8 cellular contexts compared by ENCODE assay signal in the genomic region with DNA sequence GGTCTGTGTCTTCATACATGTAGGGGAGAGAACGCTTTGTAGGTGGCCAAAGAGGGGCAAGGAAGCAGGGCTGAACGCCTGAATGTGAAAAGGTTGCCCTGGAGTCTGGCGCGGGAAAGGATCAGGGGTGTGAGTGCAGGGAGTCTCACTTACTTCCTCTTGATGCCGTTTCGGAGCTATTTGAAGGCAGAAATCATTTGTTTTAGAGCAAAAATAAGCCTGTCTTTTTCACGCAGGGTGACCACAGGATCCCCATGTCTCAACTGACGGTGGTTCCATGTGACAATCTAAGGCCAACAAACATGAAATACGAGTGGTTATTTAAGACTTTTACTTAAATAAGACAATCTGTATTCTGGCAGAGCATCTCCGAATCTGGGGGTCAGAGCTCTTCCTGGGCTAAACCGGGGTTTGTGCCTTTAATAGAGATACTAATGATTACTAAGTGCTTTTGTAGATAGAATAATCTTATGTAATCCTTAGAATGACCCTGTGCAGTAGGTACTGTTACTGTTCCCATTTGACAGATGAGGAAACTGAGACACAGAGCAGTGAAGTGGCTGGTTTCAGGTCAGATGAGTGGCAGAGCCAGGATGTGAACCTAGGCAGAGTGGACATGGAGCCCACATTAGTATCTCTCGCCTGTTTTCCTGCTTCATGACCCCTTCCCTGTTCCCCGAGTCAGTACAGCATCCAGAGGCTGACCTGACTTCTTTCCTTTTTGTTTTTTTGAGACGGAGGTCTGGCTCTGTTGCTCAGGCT. TPM values are rescaled to one million over a fixed set of nuclear protein-coding genes. Genes with fewer than 3 reads are reported as not detected.
A peak's percentile ranks its signal among the peaks of the same experiment; 100 is the strongest.
DNase-seq lines count a peak whose midpoint lies in the region; ATAC-seq, FAIRE-seq and TF ChIP-seq lines count a peak whose summit lies in the region.

No MANE protein-coding gene starts in this region.

- CTCF ChIA-PET in MCF 10A (lab: Yijun Ruan, JAX) (interaction anchor here (0.6 to 2.6 kb wide), 4 partner anchors 10 to 208 kb away, joined by 3 to 13 read pairs (median 5); no protein-coding TSS in a partner anchor), PC-9 (lab: Charles Lee) (no interaction called here)

- peaks cover 0 to 8% of the 10 kb centered on the region in 2 donors for H3K4me1 ChIP-seq in breast epithelium
- H3K4me1 ChIP-seq in PC-9 (replicated peaks; ENCODE audit: insufficient read depth), result peaks cover 18% of the 10 kb centered on the region; the same call in 1 of the 2 replicates
- H3K4me1 ChIP-seq in hepatocyte (ENCODE audit: insufficient read depth), result peaks cover 8% of the 10 kb centered on the region
- peaks cover 9% of the 10 kb centered on the region for H3K4me1 ChIP-seq in upper lobe of right lung
- peaks cover 10 to 25% (median 16%) of the 10 kb centered on the region in 4 donors for H3K4me1 ChIP-seq in esophagus muscularis mucosa

- POLR2A ChIA-PET in MCF 10A (lab: Yijun Ruan, JAX) (interaction anchor here (0.8 to 3.4 kb wide), 7 partner anchors 27 to 89 kb away, joined by 3 to 31 read pairs (median 6); partner anchors contain the start of genes AACS and UBC), PC-9 (lab: Charles Lee; ENCODE audit: unreplicated experiment) (no interaction called here)

- H3K9me2 ChIP-seq in PC-9 (ENCODE audit: insufficient read depth) (no peaks in the 10 kb centered on the region), hepatocyte (replicated peaks; ENCODE audit: insufficient read depth) (no peaks in the 10 kb centered on the region)

- FAIRE-seq in RCC 7860 (lab: Jason Lieb, UNC), result no peak

- no peak overlapping the region for H3K27ac ChIP-seq in breast epithelium
- H3K27ac ChIP-seq in PC-9, result no peak overlapping the region
- H3K27ac ChIP-seq in hepatocyte, result peak overlapping the region; percentile 70
- no peak overlapping the region for H3K27ac ChIP-seq in upper lobe of right lung
- H3K27ac ChIP-seq in esophagus muscularis mucosa (replicated peaks in 1 of 4), result no peak overlapping the region

- H3K4me1 Mint-ChIP-seq in MCF 10A (ENCODE audit: insufficient read depth, unreplicated experiment), result peaks cover 12% of the 10 kb centered on the region

- no peak for TF ChIP-seq EP300 in esophagus muscularis mucosa (IDR thresholded peaks at IDR 0.05)

- DNase-seq in MCF 10A (ENCODE audit: unreplicated experiment) (no peak), breast epithelium (ENCODE audit: low spot score in 2 of 2) (no peak), PC-9 (no peak), hepatocyte (ENCODE audit: low spot score) (no peak), upper lobe of right lung (no peak), esophagus muscularis mucosa (ENCODE audit: extremely low spot score) (no peak), NCI-H1105 (lab: John Stamatoyannopoulos, UW) (no peak), RCC 7860 (ENCODE audit: low spot score) (no peak)

- H3K27me3 ChIP-seq in breast epithelium (no peaks in the 10 kb centered on the region), PC-9 (ENCODE audit: insufficient read depth, low read depth) (no peaks in the 10 kb centered on the region), hepatocyte (no peaks in the 10 kb centered on the region), upper lobe of right lung (no peaks in the 10 kb centered on the region), esophagus muscularis mucosa (no peaks in the 10 kb centered on the region)

- TF ChIP-seq CTCF in MCF 10A (IDR thresholded peaks at IDR 0.05; ENCODE audit: unreplicated experiment), result no peak
- TF ChIP-seq CTCF in breast epithelium (IDR thresholded peaks at IDR 0.05), result no peak
- TF ChIP-seq CTCF in PC-9 (conservative IDR thresholded peaks at IDR 0.05), result no peak
- TF ChIP-seq CTCF in hepatocyte (IDR thresholded peaks at IDR 0.05; ENCODE audit: poor library complexity), result no peak
- no peak for TF ChIP-seq CTCF in upper lobe of right lung (IDR thresholded peaks at IDR 0.05)
- TF ChIP-seq CTCF in esophagus muscularis mucosa (IDR thresholded peaks at IDR 0.05), result no peak

- no peaks in the 10 kb centered on the region for H3K9me3 Mint-ChIP-seq in MCF 10A (ENCODE audit: unreplicated experiment)

- H3K4me3 Mint-ChIP-seq in MCF 10A (ENCODE audit: unreplicated experiment), result peak overlapping the region; percentile 93

- H2AFZ ChIP-seq in PC-9, result peak overlapping the region; percentile 99
- H2AFZ ChIP-seq in hepatocyte, result no peak overlapping the region

- H3K36me3 ChIP-seq in breast epithelium (no peaks in the 10 kb centered on the region), PC-9 (ENCODE audit: low read depth) (no peaks in the 10 kb centered on the region), hepatocyte (replicated peaks; ENCODE audit: insufficient read depth, low read depth) (no peaks in the 10 kb centered on the region), upper lobe of right lung (no peaks in the 10 kb centered on the region), esophagus muscularis mucosa (no peaks in the 10 kb centered on the region)

- H3K27ac Mint-ChIP-seq in MCF 10A (ENCODE audit: low read depth, unreplicated experiment), result peak overlapping the region; percentile 42

- H3K79me2 ChIP-seq in PC-9 (ENCODE audit: low read depth) (peaks cover 43% of the 10 kb centered on the region), hepatocyte (peaks cover 50% of the 10 kb centered on the region)

- intact Hi-C loops in MCF 10A (cut with micrococcal nuclease) (no loop called here), breast epithelium (cut with DNase I; ENCODE audit: low total_unique reads) (no loop called here), PC-9 (cut with micrococcal nuclease; ENCODE audit: unreplicated experiment) (loop anchor here (10.0 kb wide), 2 partner anchors 69 to 129 kb away; partner anchors contain the start of gene AACS), upper lobe of right lung (cut with DNase I) (no loop called here), esophagus muscularis mucosa (cut with DNase I) (no loop called here)

- ATAC-seq in upper lobe of right lung, result no peak

- BruUV-seq in MCF 10A (replicated peaks; lab: Mats Ljungman, UMichigan) (no TSS peak), PC-9 (replicated peaks; lab: Mats Ljungman, UMichigan) (no TSS peak)

- H3K27me3 Mint-ChIP-seq in MCF 10A (ENCODE audit: insufficient read depth, unreplicated experiment), result no peaks in the 10 kb centered on the region

- no peaks in the 10 kb centered on the region for H3K36me3 Mint-ChIP-seq in MCF 10A (ENCODE audit: insufficient read depth, unreplicated experiment)

- H3K4me3 ChIP-seq in breast epithelium, result peak overlapping the region in 1 of 3 donors; percentile 68
- H3K4me3 ChIP-seq in PC-9, result peak overlapping the region; percentile 99
- H3K4me3 ChIP-seq in hepatocyte, result peak overlapping the region; percentile 82
- H3K4me3 ChIP-seq in upper lobe of right lung, result peak overlapping the region; percentile 58
- no peak overlapping the region for H3K4me3 ChIP-seq in esophagus muscularis mucosa

- H3K9me3 ChIP-seq in breast epithelium, result no peaks in the 10 kb centered on the region
- no peaks in the 10 kb centered on the region for H3K9me3 ChIP-seq in PC-9 (ENCODE audit: insufficient read depth, low read depth)
- no peaks in the 10 kb centered on the region for H3K9me3 ChIP-seq in hepatocyte (ENCODE audit: low read depth)
- no peaks in the 10 kb centered on the region for H3K9me3 ChIP-seq in upper lobe of right lung
- no peaks in the 10 kb centered on the region for H3K9me3 ChIP-seq in esophagus muscularis mucosa

- no peak for TF ChIP-seq POLR2A in breast epithelium (IDR thresholded peaks at IDR 0.05)
- TF ChIP-seq POLR2A in esophagus muscularis mucosa (IDR thresholded peaks at IDR 0.05; ENCODE audit: low read depth), result no peak

- H3K4me2 ChIP-seq in PC-9, result peak overlapping the region; percentile 100
- H3K4me2 ChIP-seq in hepatocyte, result peak overlapping the region; percentile 97

- H4K20me1 ChIP-seq in PC-9 (ENCODE audit: insufficient read depth) (no peaks in the 10 kb centered on the region), hepatocyte (ENCODE audit: insufficient read depth, poor library complexity, severe bottlenecking) (no peaks in the 10 kb centered on the region)

- H3F3A ChIP-seq in PC-9 (ENCODE audit: insufficient read depth, low read depth), result peaks cover 11% of the 10 kb centered on the region

- WGBS in hepatocyte (ENCODE audit: low lambda C conversion rate, missing lambda C conversion rate), result 76% methylated on average over 14 of the region's 14 CpGs
- WGBS in esophagus muscularis mucosa, result 83% methylated on average over 14 of the region's 14 CpGs

RNA-seq across cellular contexts. Expression of gene BRI3BP, which starts 1.9 kb away (rescaled TPM):
- 11.9 and 16.0 TPM in 2 replicates for total RNA-seq in MCF 10A (2022)
- total RNA-seq in breast epithelium, result 1 to 10 TPM; 4.3 to 6.7 (median 5.0) TPM
- 11.6 and 19.4 TPM in 2 replicates for total RNA-seq in PC-9 (2021)
- 14.1 and 14.6 TPM in 2 replicates for total RNA-seq in hepatocyte
- polyA plus RNA-seq in hepatocyte, result 4.3 and 6.1 TPM in 2 replicates
- 8.2 TPM for total RNA-seq in upper lobe of right lung
- 1 to 10 TPM; 2.2 to 3.3 (median 2.5) TPM for total RNA-seq in esophagus muscularis mucosa

RNA-seq across cellular contexts. Expression of gene DHX37, which starts 6.5 kb away (rescaled TPM):
- total RNA-seq in MCF 10A (2022) (12.7 and 19.0 TPM in 2 replicates), breast epithelium (10 to 100 TPM in 2 of 3 donors, 1 to 10 TPM in 1; 9.8 to 17.0 (median 13.8) TPM), PC-9 (2021) (19.5 and 20.2 TPM in 2 replicates), hepatocyte (7.0 and 7.3 TPM in 2 replicates), upper lobe of right lung (14.6 TPM), esophagus muscularis mucosa (10 to 100 TPM in 3 of 4 donors, 1 to 10 TPM in 1; 7.9 to 16.3 (median 14.7) TPM)
- polyA plus RNA-seq in hepatocyte, result 6.1 and 7.2 TPM in 2 replicates

Comparison
In these comparisons a context has a peak if more than half of its experiments do, and no peak if none do; other contexts are left out.
1. H3K4me3 ChIP-seq: peak in PC-9 (single experiment), hepatocyte (single experiment) and upper lobe of right lung (single experiment); none in esophagus muscularis mucosa (0 of 4).